In genomic region chr2:130976591-130977237, GRCh38 we compare ENCODE assay signal across 18 cellular contexts.
DNase-seq lines count a peak whose midpoint lies in the region; ATAC-seq, FAIRE-seq and TF ChIP-seq lines count a peak whose summit lies in the region.
"Had no signal": no experiment of that assay in that cellular context is flagged by ENCODE, and none has a peak within 500 bp of the region (broad histone marks: within the 10 kb centered on the region; RNA-seq: fewer than 3 reads in every experiment).

No MANE protein-coding gene starts in this region.

- BruUV-seq in K562 (replicated peaks; lab: Mats Ljungman, UMichigan): no TSS peak

- no peaks in the 10 kb centered on the region for H3K79me2 ChIP-seq in K562 (ENCODE audit: control insufficient read depth, insufficient read depth, low read length)
- no peaks in the 10 kb centered on the region for H3K79me2 ChIP-seq in keratinocyte (ENCODE audit: control insufficient read depth, insufficient read depth, low read length)

- CTCF ChIA-PET in K562 (lab: Yijun Ruan, JAX; ENCODE audit: low intra/inter-chr PET ratio): no interaction called here

- WGBS in K562 (ENCODE audit: insufficient coverage, low coverage, missing lambda C conversion rate): 2% methylated on average over 10 of the region's 10 CpGs

- H3K9me3 ChIP-seq in K562 (replicated peaks; ENCODE audit: control insufficient read depth, insufficient read depth, low read depth, low read length) (no peaks in the 10 kb centered on the region; the same call in 1 of the 2 replicates), keratinocyte (ENCODE audit: control insufficient read depth, low read depth, low read length) (no peaks in the 10 kb centered on the region)

- H3K4me1 ChIP-seq in K562 (replicated peaks in 1 of 2; ENCODE audit: control insufficient read depth in 2 of 2, insufficient read depth in 2 of 2, low read length in 2 of 2): no peaks in the 10 kb centered on the region
- H3K4me1 ChIP-seq in keratinocyte (ENCODE audit: control insufficient read depth, extremely low read depth, insufficient read depth, low read length): no peaks in the 10 kb centered on the region

- no peak overlapping the region for H3K27ac Mint-ChIP-seq in progenitor cell of endocrine pancreas
- H3K27ac Mint-ChIP-seq: B cell; CD4-positive, alpha-beta T cell had no signal

- H3K27me3 Mint-ChIP-seq in progenitor cell of endocrine pancreas: peaks cover 11% of the 10 kb centered on the region
- H3K27me3 Mint-ChIP-seq: B cell; CD4-positive, alpha-beta T cell had no signal

- no peak for TF ChIP-seq RAD21 in K562 (CRISPR knock-in tag; conservative IDR thresholded peaks at IDR 0.05 in 1 of 2, IDR thresholded peaks at IDR 0.05 in 1 of 2)

- H2AFZ ChIP-seq in K562 (ENCODE audit: low read depth, low read length) (no peak overlapping the region), keratinocyte (ENCODE audit: control insufficient read depth, low read length) (no peak overlapping the region)

- TF ChIP-seq EP300 in K562 (IDR thresholded peaks at IDR 0.05; ENCODE audit: low read length): no peak

- peaks cover 4% of the 10 kb centered on the region for H3K36me3 Mint-ChIP-seq in progenitor cell of endocrine pancreas (ENCODE audit: insufficient read depth)

- no peak for ATAC-seq in K562
- ATAC-seq: HCT116 had no signal

- H3K27me3 ChIP-seq in K562 (ENCODE audit: control insufficient read depth in 2 of 2, insufficient read depth in 2 of 2, low read length in 2 of 2): peaks cover 0 to 14% of the 10 kb centered on the region in 2 experiments; a peak in 2 of 5 replicates
- no peaks in the 10 kb centered on the region for H3K27me3 ChIP-seq in keratinocyte (ENCODE audit: control insufficient read depth, extremely low read depth, insufficient read depth, low read length)

- no peak overlapping the region for H3K9ac ChIP-seq in K562 (ENCODE audit: insufficient read depth in 1 of 2, low read depth in 2 of 2, low read length in 2 of 2)
- H3K9ac ChIP-seq in keratinocyte (ENCODE audit: control insufficient read depth, extremely low read depth, insufficient read depth, low read length): no peak overlapping the region

- H3K27ac ChIP-seq in K562 (ENCODE audit: extremely low read depth, low read depth, low read length): no peak overlapping the region
- no peak overlapping the region for H3K27ac ChIP-seq in keratinocyte (ENCODE audit: control insufficient read depth, insufficient read depth, low read length)

- peak; percentile 36 for FAIRE-seq in H54 (lab: Jason Lieb, UNC)
- peak; percentile 60 for FAIRE-seq in K562 (lab: Jason Lieb, UNC)
- FAIRE-seq in keratinocyte (lab: Jason Lieb, UNC): peak; percentile 59
- peak; percentile 99 for FAIRE-seq in urothelium cell line (lab: Jason Lieb, UNC)
- FAIRE-seq: A204.1, G401.6 had no signal

- peaks cover 3% of the 10 kb centered on the region for H3K9me3 Mint-ChIP-seq in progenitor cell of endocrine pancreas (ENCODE audit: low read depth)

- intact Hi-C loops in K562 (cut with micrococcal nuclease): no loop called here

- no peak for TF ChIP-seq POLR2A in H54 (IDR thresholded peaks at IDR 0.05; ENCODE audit: low read depth, low read length)
- TF ChIP-seq POLR2A in K562 (conservative IDR thresholded peaks at IDR 0.05): no peak

- H4K20me1 ChIP-seq in K562 (replicated peaks; ENCODE audit: control insufficient read depth, insufficient read depth, low read length) (no peaks in the 10 kb centered on the region), keratinocyte (ENCODE audit: control insufficient read depth, extremely low read depth, insufficient read depth, low read length) (no peaks in the 10 kb centered on the region)

- dilution Hi-C loops in keratinocyte (cut with MboI; ENCODE audit: extremely low pct_ligation_motif_present, low sequenced_read_pairs): no loop called here

- H3K4me3 ChIP-seq in K562 (no peak overlapping the region), keratinocyte (ENCODE audit: control insufficient read depth in 2 of 3, extremely low read depth in 1 of 3, insufficient read depth in 2 of 3, low read depth in 1 of 3, low read length in 3 of 3) (no peak overlapping the region)

- in situ Hi-C loops in K562 (cut with MboI): no loop called here

- POLR2A ChIA-PET in K562 (lab: Yijun Ruan, JAX): no interaction called here

- TF ChIP-seq CTCF in K562 (IDR thresholded peaks at IDR 0.05 in 2 of 3, conservative IDR thresholded peaks at IDR 0.05 in 1 of 3; ENCODE audit: insufficient read depth in 2 of 3, low read depth in 1 of 3, low read length in 3 of 3) (no peak), keratinocyte (optimal IDR thresholded peaks at IDR 0.05 in 1 of 3, IDR thresholded peaks at IDR 0.05 in 1 of 3, conservative IDR thresholded peaks at IDR 0.05 in 1 of 3; ENCODE audit: extremely low read depth in 1 of 3, insufficient read depth in 2 of 3, low read length in 3 of 3) (no peak), progenitor cell of endocrine pancreas (IDR thresholded peaks at IDR 0.05; ENCODE audit: unreplicated experiment) (no peak)

- H3K4me2 ChIP-seq in K562 (ENCODE audit: insufficient read depth, low read length): no peak overlapping the region
- no peak overlapping the region for H3K4me2 ChIP-seq in keratinocyte (ENCODE audit: control insufficient read depth, extremely low read depth, insufficient read depth, low read depth, low read length)

- peaks cover 7% of the 10 kb centered on the region for H3K4me1 Mint-ChIP-seq in progenitor cell of endocrine pancreas (ENCODE audit: low read depth)
- H3K4me1 Mint-ChIP-seq: B cell had no signal

- DNase-seq in H54 (ENCODE audit: insufficient read length, low spot score) (no peak), K562 (ENCODE audit: extremely low read depth in 1 of 4, low spot score in 3 of 4) (no peak), keratinocyte (ENCODE audit: low read depth, low spot score) (no peak), urothelium cell line (ENCODE audit: low spot score) (no peak), progenitor cell of endocrine pancreas (ENCODE audit: low spot score, unreplicated experiment) (no peak), HT-29 (ENCODE audit: low spot score) (no peak), DMS53 treated with DMSO at 0.1 percent for 48 hours (lab: John Stamatoyannopoulos, UW; ENCODE audit: unreplicated experiment) (no peak)
- DNase-seq: C1 segment of cervical spinal cord; Calu3; CD4-positive, alpha-beta T cell; DMS 273 treated with DMSO at 0.1 percent for 48 hours; DMS79; EL; KBM-7 had no signal

- no peaks in the 10 kb centered on the region for H3K36me3 ChIP-seq in K562 (ENCODE audit: control insufficient read depth, insufficient read depth, low read length)
- no peaks in the 10 kb centered on the region for H3K36me3 ChIP-seq in keratinocyte (ENCODE audit: control insufficient read depth in 2 of 2, extremely low read depth in 1 of 2, insufficient read depth in 2 of 2, low read length in 2 of 2)

- no peak overlapping the region for H3K4me3 Mint-ChIP-seq in progenitor cell of endocrine pancreas (ENCODE audit: low read depth)
- H3K4me3 Mint-ChIP-seq: B cell; CD4-positive, alpha-beta T cell had no signal

- H3K9me1 ChIP-seq in K562 (ENCODE audit: control insufficient read depth, insufficient read depth, low read length) (no peaks in the 10 kb centered on the region), keratinocyte (ENCODE audit: control insufficient read depth, extremely low read depth, insufficient read depth, low read length) (no peaks in the 10 kb centered on the region)

TF ChIP-seq in K562, 482 proteins besides CTCF, POLR2A, EP300 and RAD21 (continues in another document):
- TF ChIP-seq, protein P1, sequence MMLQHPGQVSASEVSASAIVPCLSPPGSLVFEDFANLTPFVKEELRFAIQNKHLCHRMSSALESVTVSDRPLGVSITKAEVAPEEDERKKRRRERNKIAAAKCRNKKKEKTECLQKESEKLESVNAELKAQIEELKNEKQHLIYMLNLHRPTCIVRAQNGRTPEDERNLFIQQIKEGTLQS (IDR thresholded peaks at IDR 0.05): no peak
- TF ChIP-seq, protein P1 (CRISPR knock-in tag; conservative IDR thresholded peaks at IDR 0.05): no peak
- TF ChIP-seq, protein P2, sequence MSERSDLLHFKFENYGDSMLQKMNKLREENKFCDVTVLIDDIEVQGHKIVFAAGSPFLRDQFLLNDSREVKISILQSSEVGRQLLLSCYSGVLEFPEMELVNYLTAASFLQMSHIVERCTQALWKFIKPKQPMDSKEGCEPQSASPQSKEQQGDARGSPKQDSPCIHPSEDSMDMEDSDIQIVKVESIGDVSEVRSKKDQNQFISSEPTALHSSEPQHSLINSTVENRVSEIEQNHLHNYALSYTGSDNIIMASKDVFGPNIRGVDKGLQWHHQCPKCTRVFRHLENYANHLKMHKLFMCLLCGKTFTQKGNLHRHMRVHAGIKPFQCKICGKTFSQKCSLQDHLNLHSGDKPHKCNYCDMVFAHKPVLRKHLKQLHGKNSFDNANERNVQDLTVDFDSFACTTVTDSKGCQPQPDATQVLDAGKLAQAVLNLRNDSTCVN (CRISPR knock-in tag; IDR thresholded peaks at IDR 0.05): no peak
- TF ChIP-seq, protein P3, sequence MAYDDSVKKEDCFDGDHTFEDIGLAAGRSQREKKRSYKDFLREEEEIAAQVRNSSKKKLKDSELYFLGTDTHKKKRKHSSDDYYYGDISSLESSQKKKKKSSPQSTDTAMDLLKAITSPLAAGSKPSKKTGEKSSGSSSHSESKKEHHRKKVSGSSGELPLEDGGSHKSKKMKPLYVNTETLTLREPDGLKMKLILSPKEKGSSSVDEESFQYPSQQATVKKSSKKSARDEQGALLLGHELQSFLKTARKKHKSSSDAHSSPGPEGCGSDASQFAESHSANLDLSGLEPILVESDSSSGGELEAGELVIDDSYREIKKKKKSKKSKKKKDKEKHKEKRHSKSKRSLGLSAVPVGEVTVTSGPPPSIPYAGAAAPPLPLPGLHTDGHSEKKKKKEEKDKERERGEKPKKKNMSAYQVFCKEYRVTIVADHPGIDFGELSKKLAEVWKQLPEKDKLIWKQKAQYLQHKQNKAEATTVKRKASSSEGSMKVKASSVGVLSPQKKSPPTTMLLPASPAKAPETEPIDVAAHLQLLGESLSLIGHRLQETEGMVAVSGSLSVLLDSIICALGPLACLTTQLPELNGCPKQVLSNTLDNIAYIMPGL (CRISPR knock-in tag; IDR thresholded peaks at IDR 0.05): no peak
- TF ChIP-seq HDAC1 (IDR thresholded peaks at IDR 0.05): no peak
- TF ChIP-seq JUN (IDR thresholded peaks at IDR 0.05; ENCODE audit: borderline replicate concordance, low read depth, low read length): no peak
- TF ChIP-seq JUN (CRISPR knock-in tag; IDR thresholded peaks at IDR 0.05; ENCODE audit: borderline replicate concordance): no peak
- no peak for TF ChIP-seq MCM2 (IDR thresholded peaks at IDR 0.05; ENCODE audit: low read depth)
- no peak for TF ChIP-seq TCF7 (IDR thresholded peaks at IDR 0.05; ENCODE audit: borderline replicate concordance)
